8 cellular contexts compared by ENCODE assay signal in the genomic region with DNA sequence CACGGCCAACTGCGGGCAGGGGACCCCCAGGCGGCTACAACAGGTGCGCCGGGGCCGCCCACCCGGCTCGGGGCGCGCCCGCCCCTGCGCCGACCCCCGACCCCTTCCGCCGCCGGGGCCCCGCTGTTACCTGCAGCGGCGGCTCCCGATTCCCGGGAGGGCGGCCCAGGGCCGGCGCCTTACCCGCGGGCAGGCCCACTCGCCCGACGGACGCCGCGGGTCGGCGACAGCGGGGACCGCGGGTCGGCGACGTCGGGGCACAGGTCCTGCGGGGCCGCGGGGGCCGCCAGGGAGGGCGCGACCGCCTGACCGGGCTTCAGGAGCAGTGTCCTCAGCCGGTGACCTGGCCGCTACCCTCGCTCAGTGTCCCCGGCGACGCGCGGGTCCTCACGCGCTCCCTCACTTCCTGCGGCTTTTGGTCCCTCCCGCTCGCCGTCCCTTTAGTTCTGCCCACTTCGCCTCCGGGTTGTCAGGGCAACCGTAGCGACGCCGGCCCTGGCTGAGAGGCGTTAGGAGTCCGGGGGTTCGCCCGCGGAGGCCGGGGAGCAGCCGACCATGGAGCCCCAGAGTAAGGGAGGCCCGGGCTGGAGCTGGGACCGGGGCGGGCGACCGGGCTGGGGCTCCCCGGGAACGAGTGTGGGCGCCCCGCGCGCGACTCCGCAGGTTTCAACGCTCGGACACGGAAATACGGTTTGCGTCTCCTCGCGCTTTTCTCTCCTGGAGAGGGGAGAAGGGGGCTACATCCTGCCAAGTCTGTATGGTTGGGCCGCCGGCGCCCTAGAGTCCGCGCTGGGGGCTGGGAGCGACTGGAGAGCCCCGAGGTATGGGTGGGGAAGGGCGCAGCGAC. TPM values are rescaled to one million over a fixed set of nuclear protein-coding genes. Genes with fewer than 3 reads are reported as not detected.
DNase-seq lines count a peak whose midpoint lies in the region; ATAC-seq lines count a peak whose summit lies in the region.
"Not testable (repeated sequence)": the region's sequence is repeated elsewhere in the genome, so short reads cannot be mapped to it uniquely, and the experiment has no call there.

A gene with protein sequence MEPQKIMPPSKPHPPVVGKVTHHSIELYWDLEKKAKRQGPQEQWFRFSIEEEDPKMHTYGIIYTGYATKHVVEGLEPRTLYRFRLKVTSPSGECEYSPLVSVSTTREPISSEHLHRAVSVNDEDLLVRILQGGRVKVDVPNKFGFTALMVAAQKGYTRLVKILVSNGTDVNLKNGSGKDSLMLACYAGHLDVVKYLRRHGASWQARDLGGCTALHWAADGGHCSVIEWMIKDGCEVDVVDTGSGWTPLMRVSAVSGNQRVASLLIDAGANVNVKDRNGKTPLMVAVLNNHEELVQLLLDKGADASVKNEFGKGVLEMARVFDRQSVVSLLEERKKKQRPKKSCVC (plus strand): TSS at position 477 of the 847 bp plus-strand sequence. CDS start 79 bp downstream, at position 556.

- peak within 1 kb of the TSS; percentile 93 for H3K4me3 Mint-ChIP-seq in activated naive CD4-positive, alpha-beta T cell treated with anti-CD3 and anti-CD28 coated beads, Interleukin-2, amount 50 U/mL, for 24 hours
- peak within 1 kb of the TSS; percentile 93 for H3K4me3 Mint-ChIP-seq in stimulated activated naive CD8-positive, alpha-beta T cell treated with anti-CD3 and anti-CD28 coated beads, Interleukin-15, amount 100 ng/mL, for 72 hours

- H3K4ac ChIP-seq in neuronal stem cell (ENCODE audit: low read length): not testable (repeated sequence)

- not testable (repeated sequence) for H2AK5ac ChIP-seq in neuronal stem cell (ENCODE audit: low read depth, low read length)

- not testable (repeated sequence) for H3K36me3 ChIP-seq in HAP-1 (replicated peaks); neuronal stem cell (replicated peaks in 1 of 2; ENCODE audit: control insufficient read depth in 2 of 2, insufficient read depth in 2 of 2, low read length in 2 of 2)

- not testable (repeated sequence) for H2BK120ac ChIP-seq in neuronal stem cell (ENCODE audit: low read depth, low read length)

- H3K9me3 Mint-ChIP-seq in activated naive CD4-positive, alpha-beta T cell treated with anti-CD3 and anti-CD28 coated beads, Interleukin-2, amount 50 U/mL, for 24 hours; stimulated activated naive CD8-positive, alpha-beta T cell treated with anti-CD3 and anti-CD28 coated beads, Interleukin-15, amount 100 ng/mL, for 72 hours: not testable (repeated sequence)

- in situ Hi-C loops in G401 (cut with HindIII; ENCODE audit: low sequenced_read_pairs); HAP-1 (cut with MboI; ENCODE audit: low sequenced_read_pairs): not testable (repeated sequence)

- H3K36me3 Mint-ChIP-seq in activated naive CD4-positive, alpha-beta T cell treated with anti-CD3 and anti-CD28 coated beads, Interleukin-2, amount 50 U/mL, for 24 hours: not testable (repeated sequence)

- not testable (repeated sequence) for H3K4me1 ChIP-seq in HAP-1; neuronal stem cell (ENCODE audit: control insufficient read depth in 2 of 2, insufficient read depth in 1 of 2, low read depth in 1 of 2, low read length in 2 of 2)

- DNase-seq in G401 (ENCODE audit: low spot score) (peak; percentile 84), HAP-1 (ENCODE audit: low spot score in 2 of 2) (peak; percentile 48 to 91), M059J (ENCODE audit: low read depth) (peak; percentile 86), SKM-1 treated with dmso at 0.1 percent for 144 hours (lab: John Stamatoyannopoulos, UW; ENCODE audit: unreplicated experiment) (peak; percentile 59), neuronal stem cell (ENCODE audit: low spot score) (peak; percentile 83)
- not testable (repeated sequence) for DNase-seq in glomerular endothelial cell (ENCODE audit: extremely low read depth, low read depth, low spot score)
- peak; percentile 77 to 85 for DNase-seq in stimulated activated naive CD8-positive, alpha-beta T cell treated with anti-CD3 and anti-CD28 coated beads, Interleukin-15, amount 100 ng/mL, for 72 hours

- H3K9ac ChIP-seq in neuronal stem cell (ENCODE audit: low read depth, low read length, poor library complexity): peak within 1 kb of the TSS; percentile 86

- H3K27me3 ChIP-seq in HAP-1 (ENCODE audit: low read depth); neuronal stem cell (ENCODE audit: control insufficient read depth in 3 of 3, insufficient read depth in 3 of 3, low read depth in 1 of 3, low read length in 3 of 3): not testable (repeated sequence)

- H3K27ac Mint-ChIP-seq in activated naive CD4-positive, alpha-beta T cell treated with anti-CD3 and anti-CD28 coated beads, Interleukin-2, amount 50 U/mL, for 24 hours: peak within 1 kb of the TSS; percentile 82
- peak within 1 kb of the TSS; percentile 93 to 96 for H3K27ac Mint-ChIP-seq in stimulated activated naive CD8-positive, alpha-beta T cell treated with anti-CD3 and anti-CD28 coated beads, Interleukin-15, amount 100 ng/mL, for 72 hours

- H3K14ac ChIP-seq in neuronal stem cell (ENCODE audit: low read length): peak within 1 kb of the TSS; percentile 82

- H4K8ac ChIP-seq in neuronal stem cell (ENCODE audit: low read depth, low read length): not testable (repeated sequence)

- H2BK5ac ChIP-seq in neuronal stem cell (ENCODE audit: low read length): peak within 1 kb of the TSS; percentile 53

- H2BK15ac ChIP-seq in neuronal stem cell (ENCODE audit: low read length): not testable (repeated sequence)

- not testable (repeated sequence) for H3K9me3 ChIP-seq in HAP-1; neuronal stem cell (replicated peaks in 1 of 2; ENCODE audit: control insufficient read depth in 2 of 2, insufficient read depth in 1 of 2, low read depth in 1 of 2, low read length in 2 of 2)

- H2AFZ ChIP-seq in neuronal stem cell (ENCODE audit: low read length): peak within 1 kb of the TSS; percentile 92

- not testable (repeated sequence) for H3K79me1 ChIP-seq in neuronal stem cell (ENCODE audit: low read depth, low read length)

- peaks cover 21% of the 10 kb centered on the region for H3K4me1 Mint-ChIP-seq in activated naive CD4-positive, alpha-beta T cell treated with anti-CD3 and anti-CD28 coated beads, Interleukin-2, amount 50 U/mL, for 24 hours
- peaks cover 22% of the 10 kb centered on the region for H3K4me1 Mint-ChIP-seq in stimulated activated naive CD8-positive, alpha-beta T cell treated with anti-CD3 and anti-CD28 coated beads, Interleukin-15, amount 100 ng/mL, for 72 hours

- ATAC-seq in stimulated activated naive CD8-positive, alpha-beta T cell treated with anti-CD3 and anti-CD28 coated beads, Interleukin-15, amount 100 ng/mL, for 72 hours: peak; percentile 89

- not testable (repeated sequence) for H2BK12ac ChIP-seq in neuronal stem cell (ENCODE audit: low read length)

- not testable (repeated sequence) for H3K27me3 Mint-ChIP-seq in activated naive CD4-positive, alpha-beta T cell treated with anti-CD3 and anti-CD28 coated beads, Interleukin-2, amount 50 U/mL, for 24 hours; stimulated activated naive CD8-positive, alpha-beta T cell treated with anti-CD3 and anti-CD28 coated beads, Interleukin-15, amount 100 ng/mL, for 72 hours

- H3K4me2 ChIP-seq in neuronal stem cell (ENCODE audit: insufficient read depth, low read length, poor library complexity, severe bottlenecking): peak within 1 kb of the TSS; percentile 62

- not testable (repeated sequence) for H4K91ac ChIP-seq in neuronal stem cell (ENCODE audit: low read depth, low read length, poor library complexity)

- WGBS in neuronal stem cell (ENCODE audit: extremely low coverage in 2 of 2, insufficient read length in 2 of 2, insufficient replicate concordance in 1 of 2), 2 donors: no CpG with 5 or more reads among the region's 106 CpGs

- H3K18ac ChIP-seq in neuronal stem cell (ENCODE audit: low read length): peak within 1 kb of the TSS; percentile 91

- H3K23ac ChIP-seq in neuronal stem cell (ENCODE audit: low read depth, low read length, poor library complexity): peak within 1 kb of the TSS; percentile 20

- peak within 1 kb of the TSS; percentile 72 for H3K27ac ChIP-seq in neuronal stem cell (replicated peaks; ENCODE audit: low read length)

- H3K4me3 ChIP-seq in HAP-1 (peak within 1 kb of the TSS; percentile 73), neuronal stem cell (ENCODE audit: low read length in 2 of 2) (peak within 1 kb of the TSS; percentile 73 to 81)

RNA-seq across cellular contexts. Expression of the gene that starts here (rescaled TPM):
- total RNA-seq in G401 (2014; rRNA removed; shearing (Covaris generic)): 3.1 and 4.8 TPM in 2 replicates
- total RNA-seq in M059J (2014; rRNA removed; shearing (Covaris generic)): 4.5 and 11.2 TPM in 2 replicates
- total RNA-seq in glomerular endothelial cell: 4.8 and 11.4 TPM in 2 replicates
- polyA plus RNA-seq in neuronal stem cell (2013, experiment 1 of 2): 3.4 TPM
- polyA plus RNA-seq in neuronal stem cell (2013, experiment 2 of 2): 3.1 TPM
